Comparison of ENCODE assay signal across 10 cellular contexts in genomic region chr2:28643911-28644334, GRCh38.
A peak's percentile ranks its signal among the peaks of the same experiment; 100 is the strongest.
DNase-seq lines count a peak whose midpoint lies in the region; FAIRE-seq lines count a peak whose summit lies in the region.
"Had no signal": no experiment of that assay in that cellular context is flagged by ENCODE, and none has a peak within 500 bp of the region (broad histone marks: within the 10 kb centered on the region; RNA-seq: fewer than 3 reads in every experiment).

No MANE protein-coding gene starts in this region.

- FAIRE-seq in HTR-8/SVneo (lab: Jason Lieb, UNC) = peak; percentile 67

- DNase-seq in A172 (ENCODE audit: low spot score) (peak; percentile 95), HTR-8/SVneo (ENCODE audit: insufficient read length, low spot score) (peak; percentile 82), astrocyte of the hippocampus (ENCODE audit: low read depth, low spot score) (peak; percentile 83), kidney glomerular epithelial cell (lab: John Stamatoyannopoulos, UW) (peak; percentile 14), activated T-cell treated with anti-CD3 and anti-CD28 coated beads for 4 hours (no peak), DMS53 treated with DMSO at 0.1 percent for 48 hours (lab: John Stamatoyannopoulos, UW; ENCODE audit: unreplicated experiment) (no peak)
- no peak for DNase-seq in activated T-cell treated with anti-CD3 and anti-CD28 coated beads, Interleukin-2, amount 50 U/mL, for 1 hour
- no peak for DNase-seq in stimulated activated CD4-positive, alpha-beta T cell treated with anti-CD3 and anti-CD28 coated beads, Interleukin-4, amount 100 ng/mL, for 4 hours
- DNase-seq: stimulated activated CD4-positive, alpha-beta T cell treated with anti-CD3 and anti-CD28 coated beads, Interleukin-12 subunit alpha, Interleukin-12 subunit beta, amount 100 ng/mL, for 4 hours; substantia nigra had no signal

Comparison
In these comparisons a context has a peak if more than half of its experiments do, and no peak if none do; other contexts are left out.
1. DNase-seq: peak in A172 (single experiment), HTR-8/SVneo (single experiment), astrocyte of the hippocampus (single experiment) and kidney glomerular epithelial cell (single experiment); none in activated T-cell treated with anti-CD3 and anti-CD28 coated beads, Interleukin-2, amount 50 U/mL, for 1 hour (single experiment), stimulated activated CD4-positive, alpha-beta T cell treated with anti-CD3 and anti-CD28 coated beads, Interleukin-4, amount 100 ng/mL, for 4 hours (0 of 2), activated T-cell treated with anti-CD3 and anti-CD28 coated beads for 4 hours (single experiment) and DMS53 treated with DMSO at 0.1 percent for 48 hours (single experiment).